Comparison of ENCODE assay signal across 35 cellular contexts in genomic region chr6:85995339-85996033, GRCh38.
DNase-seq lines count a peak whose midpoint lies in the region; ATAC-seq, FAIRE-seq and TF ChIP-seq lines count a peak whose summit lies in the region.
"Had no signal": no experiment of that assay in that cellular context is flagged by ENCODE, and none has a peak within 500 bp of the region (broad histone marks: within the 10 kb centered on the region; RNA-seq: fewer than 3 reads in every experiment).

No MANE protein-coding gene starts in this region.

- H3K27me3 ChIP-seq in liver (ENCODE audit: control insufficient read depth in 4 of 4, insufficient read depth in 4 of 4, low read length in 3 of 4) (no peaks in the 10 kb centered on the region), HepG2 (ENCODE audit: control insufficient read depth in 1 of 2, insufficient read depth in 2 of 2, low read length in 2 of 2) (no peaks in the 10 kb centered on the region), right lobe of liver (no peaks in the 10 kb centered on the region), pancreas (no peaks in the 10 kb centered on the region)
- H3K27me3 ChIP-seq: BE2C; BLaER1; BLaER1 treated with 17β-estradiol and CSF1 and Interleukin-3, amounts not matched to agents 10 nM and 100 nM had no signal

- H3K4me3 ChIP-seq in liver (ENCODE audit: low read depth in 1 of 3, low read length in 3 of 3) (no peak overlapping the region), HepG2 (replicated peaks in 1 of 3; ENCODE audit: insufficient read depth in 1 of 3, low read depth in 2 of 3, low read length in 3 of 3) (no peak overlapping the region), right lobe of liver (no peak overlapping the region), pancreas (no peak overlapping the region)
- H3K4me3 ChIP-seq: A549; BLaER1; BLaER1 treated with 17β-estradiol and CSF1 and Interleukin-3, amounts not matched to agents 10 nM and 100 nM had no signal

- DNase-seq in HepG2 (ENCODE audit: low spot score), result no peak
- no peak for DNase-seq in left lobe of liver (ENCODE audit: low spot score)
- no peak for DNase-seq in right lobe of liver
- no peak for DNase-seq in pancreas
- no peak for DNase-seq in GM03348 (ENCODE audit: low spot score)
- DNase-seq in NOMO-1 (lab: John Stamatoyannopoulos, UW; ENCODE audit: unreplicated experiment in 2 of 2), result no peak
- no peak for DNase-seq in NCI-H1436 (lab: John Stamatoyannopoulos, UW)
- DNase-seq: 8988T; ACHN; AML-193; BE2C; C1 segment of cervical spinal cord; Caco-2; Calu3; CD4-positive, alpha-beta memory T cell; CD4-positive, alpha-beta T cell; CD4-positive, CD25-positive, alpha-beta regulatory T cell; CD8-positive, alpha-beta memory T cell; CD8-positive, alpha-beta T cell; COR-L47; DMS 273 treated with DMSO at 0.1 percent for 48 hours; DMS153; DMS53; DMS79; DMS79 treated with DMSO at 0.1 percent for 48 hours; DND-41; EL had no signal

- intact Hi-C loops in HepG2 (cut with micrococcal nuclease; ENCODE audit: unreplicated experiment), result no loop called here
- intact Hi-C loops in right lobe of liver (cut with DNase I), result no loop called here
- intact Hi-C loops in pancreas (cut with DNase I), result no loop called here

- H3K79me2 ChIP-seq in HepG2 (ENCODE audit: insufficient read depth, low read length), result no peaks in the 10 kb centered on the region

- TF ChIP-seq POLR2A in HepG2 (IDR thresholded peaks at IDR 0.05; ENCODE audit: insufficient read depth in 1 of 2, low read depth in 2 of 2, low read length in 2 of 2) (no peak), right lobe of liver (IDR thresholded peaks at IDR 0.05) (no peak)

- no peaks in the 10 kb centered on the region for H4K20me1 ChIP-seq in HepG2 (ENCODE audit: insufficient read depth, low read length)
- H4K20me1 ChIP-seq: BLaER1; BLaER1 treated with 17β-estradiol and CSF1 and Interleukin-3, amounts not matched to agents 10 nM and 100 nM had no signal

- H3K9me3 ChIP-seq in liver (ENCODE audit: control insufficient read depth in 4 of 4, low read length in 3 of 4) (no peaks in the 10 kb centered on the region), HepG2 (ENCODE audit: low read length) (no peaks in the 10 kb centered on the region), right lobe of liver (no peaks in the 10 kb centered on the region), pancreas (no peaks in the 10 kb centered on the region)
- H3K9me3 ChIP-seq: A549; BE2C; BLaER1; BLaER1 treated with 17β-estradiol and CSF1 and Interleukin-3, amounts not matched to agents 10 nM and 100 nM; Caco-2 had no signal

- POLR2A ChIA-PET in HepG2 (lab: Yijun Ruan, JAX), result no interaction called here

- CTCF ChIA-PET in HepG2 (lab: Yijun Ruan, JAX; ENCODE audit: low intra/inter-chr PET ratio, low total read pairs), result no interaction called here

- no peak for TF ChIP-seq RAD21 in liver (IDR thresholded peaks at IDR 0.05)
- TF ChIP-seq RAD21 in HepG2 (CRISPR knock-in tag; IDR thresholded peaks at IDR 0.05), result no peak

- FAIRE-seq in HepG2 (lab: Jason Lieb, UNC), result no peak
- no peak for FAIRE-seq in pancreas (lab: Jason Lieb, UNC)
- FAIRE-seq: A204.1, A549, D721Med had no signal

- ATAC-seq in HepG2 (no peak), left lobe of liver (peak; percentile 74), right lobe of liver (peak; percentile 85 to 98 (median 96)), pancreas (peak in 3 of 4 donors; percentile 29 to 83 (median 30))
- ATAC-seq: A549; CD8-positive, alpha-beta T cell had no signal

- H3K4me1 ChIP-seq in liver (ENCODE audit: control insufficient read depth in 4 of 4, insufficient read depth in 4 of 4, low read length in 3 of 4) (peaks cover 0 to 12% (median 4%) of the 10 kb centered on the region in 4 donors), HepG2 (ENCODE audit: insufficient read depth, low read length) (no peaks in the 10 kb centered on the region), right lobe of liver (peaks cover 0 to 8% (median 4%) of the 10 kb centered on the region in 4 donors), pancreas (peaks cover 0 to 8% (median 8%) of the 10 kb centered on the region in 3 donors)
- H3K4me1 ChIP-seq: A549; BE2C; BLaER1; BLaER1 treated with 17β-estradiol and CSF1 and Interleukin-3, amounts not matched to agents 10 nM and 100 nM; Caco-2 had no signal

- peak overlapping the region; percentile 25 to 28 for H3K27ac ChIP-seq in liver (ENCODE audit: low read depth in 1 of 2, low read length in 2 of 2)
- H3K27ac ChIP-seq in HepG2 (ENCODE audit: extremely low read length, insufficient read depth, low read length), result no peak overlapping the region
- peak overlapping the region in 2 of 3 donors; percentile 38 to 41 for H3K27ac ChIP-seq in right lobe of liver
- H3K27ac ChIP-seq in pancreas, result no peak overlapping the region
- H3K27ac ChIP-seq: 22Rv1; A549; BLaER1; BLaER1 treated with 17β-estradiol and CSF1 and Interleukin-3, amounts not matched to agents 10 nM and 100 nM; C4-2B had no signal

- H3K36me3 ChIP-seq in liver (ENCODE audit: control insufficient read depth in 4 of 4, insufficient read depth in 3 of 4, low read depth in 1 of 4, low read length in 3 of 4) (no peaks in the 10 kb centered on the region), HepG2 (replicated peaks in 1 of 2; ENCODE audit: control insufficient read depth in 1 of 2, insufficient read depth in 2 of 2, low read length in 2 of 2) (no peaks in the 10 kb centered on the region), right lobe of liver (no peaks in the 10 kb centered on the region), pancreas (no peaks in the 10 kb centered on the region)
- H3K36me3 ChIP-seq: BE2C; BLaER1; BLaER1 treated with 17β-estradiol and CSF1 and Interleukin-3, amounts not matched to agents 10 nM and 100 nM had no signal

- in situ Hi-C loops in HepG2 (cut with HindIII; ENCODE audit: extremely low pct_ligation_motif_present, low pct_unique_long_range_greater_than_20kb), result no loop called here

- 41% methylated on average over 2 of the region's 2 CpGs for WGBS in liver
- 0% methylated on average over 2 of the region's 2 CpGs for WGBS in HepG2 (ENCODE audit: low lambda C conversion rate)
- WGBS in right lobe of liver (ENCODE audit: insufficient coverage, low coverage, low lambda C conversion rate, missing lambda C conversion rate), result 13% methylated on average over 2 of the region's 2 CpGs
- WGBS in pancreas, 2 donors, result 80 to 81% methylated on average over 2 of the region's 2 CpGs

- TF ChIP-seq EP300 in HepG2 (IDR thresholded peaks at IDR 0.05; ENCODE audit: low read depth in 2 of 2, low read length in 2 of 2), result no peak
- no peak for TF ChIP-seq EP300 in HepG2 (CRISPR knock-in tag; IDR thresholded peaks at IDR 0.05; ENCODE audit: borderline replicate concordance)

- BruUV-seq in HepG2 (replicated peaks; lab: Mats Ljungman, UMichigan), result no TSS peak

- no peak overlapping the region for H2AFZ ChIP-seq in HepG2 (ENCODE audit: low read length)

- H3K4me2 ChIP-seq in HepG2 (ENCODE audit: low read depth, low read length), result no peak overlapping the region
- H3K4me2 ChIP-seq: A549; BLaER1; BLaER1 treated with 17β-estradiol and CSF1 and Interleukin-3, amounts not matched to agents 10 nM and 100 nM had no signal

- TF ChIP-seq CTCF in liver (IDR thresholded peaks at IDR 0.05; ENCODE audit: low read depth, low read length, missing input control) (no peak), HepG2 (CRISPR knock-in tag; IDR thresholded peaks at IDR 0.05) (no peak), right lobe of liver (IDR thresholded peaks at IDR 0.05) (no peak), pancreas (IDR thresholded peaks at IDR 0.05) (no peak)

- H3K9ac ChIP-seq in liver (ENCODE audit: low read depth in 1 of 2, low read length in 2 of 2), result no peak overlapping the region
- H3K9ac ChIP-seq in HepG2 (ENCODE audit: insufficient read depth, low read depth, low read length), result no peak overlapping the region
- H3K9ac ChIP-seq: BLaER1; BLaER1 treated with 17β-estradiol and CSF1 and Interleukin-3, amounts not matched to agents 10 nM and 100 nM had no signal

TF ChIP-seq in liver, 16 proteins besides CTCF, POLR2A, EP300 and RAD21 (continues in another document):
- TF ChIP-seq GABPA (IDR thresholded peaks at IDR 0.05 in 1 of 2, conservative IDR thresholded peaks at IDR 0.05 in 1 of 2), result no peak
- TF ChIP-seq ATF3 (IDR thresholded peaks at IDR 0.05), result no peak

TF ChIP-seq in HepG2, 621 proteins besides CTCF, POLR2A, EP300 and RAD21 (continues in another document):
- TF ChIP-seq ZNF510 (CRISPR knock-in tag; IDR thresholded peaks at IDR 0.05; ENCODE audit: low read depth) (no peak), ZKSCAN1 (IDR thresholded peaks at IDR 0.05; ENCODE audit: low read length) (no peak), ZNF232 (CRISPR knock-in tag; IDR thresholded peaks at IDR 0.05; ENCODE audit: borderline replicate concordance) (no peak), RARA (CRISPR knock-in tag; IDR thresholded peaks at IDR 0.05) (no peak), PAX8 (CRISPR knock-in tag; IDR thresholded peaks at IDR 0.05; ENCODE audit: borderline replicate concordance) (no peak), FOXA1 (IDR thresholded peaks at IDR 0.05) (no peak), FOXA1 (CRISPR knock-in tag; IDR thresholded peaks at IDR 0.05) (no peak), KLF13 (CRISPR knock-in tag; IDR thresholded peaks at IDR 0.05) (no peak), ZNF672 (CRISPR knock-in tag; IDR thresholded peaks at IDR 0.05) (no peak), NFRKB (IDR thresholded peaks at IDR 0.05) (no peak), ZGPAT (CRISPR knock-in tag; IDR thresholded peaks at IDR 0.05) (no peak), DRAP1 (CRISPR knock-in tag; IDR thresholded peaks at IDR 0.05) (no peak), ZNF616 (CRISPR knock-in tag; IDR thresholded peaks at IDR 0.05; ENCODE audit: low read depth) (no peak)

Comparison
In these comparisons a context has a peak if more than half of its experiments do, and no peak if none do; other contexts are left out.
1. H3K27ac ChIP-seq: peak in liver (2 of 2) and right lobe of liver (2 of 3); none in HepG2 (single experiment) and pancreas (0 of 4).